15 cellular contexts compared by ENCODE assay signal in the genomic region with DNA sequence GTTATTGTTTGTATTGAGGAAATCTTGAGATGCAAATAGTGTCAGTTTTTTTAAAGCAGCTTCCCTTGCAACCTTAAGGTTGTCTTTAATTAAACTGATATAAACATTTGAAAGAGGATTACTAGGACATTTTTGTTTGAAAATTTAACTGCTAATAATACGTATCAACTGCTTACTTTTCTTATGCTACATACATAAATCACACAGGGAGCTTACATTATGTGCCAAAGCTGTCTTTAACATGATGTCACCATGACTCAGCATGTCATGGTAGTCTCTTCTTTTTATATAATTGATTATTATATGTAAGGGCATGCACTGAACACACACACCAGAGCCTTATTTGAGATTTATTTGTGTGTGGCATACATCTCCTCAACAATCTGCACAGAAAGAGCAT.
DNase-seq lines count a peak whose midpoint lies in the region; ATAC-seq, FAIRE-seq and TF ChIP-seq lines count a peak whose summit lies in the region.
"Had no signal": no experiment of that assay in that cellular context is flagged by ENCODE, and none has a peak within 500 bp of the region (broad histone marks: within the 10 kb centered on the region; RNA-seq: fewer than 3 reads in every experiment).

No MANE protein-coding gene starts in this region.

- DNase-seq in GM23248 (peak; percentile 72), NCI-H446 treated with DMSO at 0.1 percent for 48 hours (lab: John Stamatoyannopoulos, UW) (peak; percentile 19), brain microvascular endothelial cell (peak; percentile 54), kidney tubule cell (ENCODE audit: low spot score) (peak; percentile 38), sciatic nerve (ENCODE audit: low spot score) (no peak), COLO829 (ENCODE audit: low spot score) (no peak), ascending aorta (ENCODE audit: low spot score in 2 of 2) (no peak), D721Med (ENCODE audit: insufficient read length, low spot score) (no peak)
- DNase-seq: activated effector memory CD4-positive, alpha-beta T cell treated with anti-CD3 and anti-CD28 coated beads, Interleukin-2, amount 50 U/mL, for 16 hours; CD8-positive, alpha-beta T cell; heart right ventricle; pancreas; stimulated activated CD4-positive, alpha-beta T cell treated with anti-CD3 and anti-CD28 coated beads, Interleukin-1b, Interleukin-23, amount 100 ng/mL, for 48 hours had no signal

- H3K27ac ChIP-seq in GM23248 (no peak overlapping the region), brain microvascular endothelial cell (no peak overlapping the region), ascending aorta (no peak overlapping the region)
- H3K27ac ChIP-seq: heart right ventricle, pancreas had no signal

- ATAC-seq in sciatic nerve, result no peak
- ATAC-seq: CD8-positive, alpha-beta T cell; heart right ventricle; pancreas; stimulated activated memory B cell treated with anti-CD40 and anti-IgM and Interleukin-4, amounts not matched to agents 10 μg/mL and 1 μg/mL and 100 μg/mL, for 72 hours had no signal

- in situ Hi-C loops in GM23248 (cut with MboI) (no loop called here), brain microvascular endothelial cell (cut with HindIII; ENCODE audit: low pct_ligation_motif_present, low sequenced_read_pairs) (no loop called here)

- FAIRE-seq in D721Med (lab: Jason Lieb, UNC), result no peak
- FAIRE-seq: H54, pancreas had no signal

- no peaks in the 10 kb centered on the region for H3K9me3 ChIP-seq in GM23248 (ENCODE audit: low read depth)
- H3K9me3 ChIP-seq in ascending aorta, result no peaks in the 10 kb centered on the region
- H3K9me3 ChIP-seq: heart right ventricle, pancreas had no signal

- no peak for TF ChIP-seq CTCF in brain microvascular endothelial cell (IDR thresholded peaks at IDR 0.05; ENCODE audit: low read depth, low read length, missing control alignments)
- no peak for TF ChIP-seq CTCF in ascending aorta (IDR thresholded peaks at IDR 0.05)
- TF ChIP-seq CTCF in D721Med (IDR thresholded peaks at IDR 0.05; ENCODE audit: insufficient read depth, missing control alignments), result no peak

- no peak overlapping the region for H2AFZ ChIP-seq in GM23248

- WGBS in GM23248 (ENCODE audit: low coverage in 1 of 2, low lambda C conversion rate in 2 of 2, missing lambda C conversion rate in 2 of 2), 2 experiments, result 9 to 10% methylated on average over 1 of the region's 1 CpG

- no peaks in the 10 kb centered on the region for H3K36me3 ChIP-seq in GM23248 (ENCODE audit: low read depth)
- H3K36me3 ChIP-seq in brain microvascular endothelial cell (replicated peaks), result no peaks in the 10 kb centered on the region
- H3K36me3 ChIP-seq in ascending aorta, result no peaks in the 10 kb centered on the region
- H3K36me3 ChIP-seq: heart right ventricle, pancreas had no signal

- no peaks in the 10 kb centered on the region for H3K79me2 ChIP-seq in GM23248 (ENCODE audit: insufficient read depth)

- H3K27me3 ChIP-seq in GM23248 (replicated peaks; ENCODE audit: insufficient read depth) (no peaks in the 10 kb centered on the region), brain microvascular endothelial cell (replicated peaks) (no peaks in the 10 kb centered on the region), ascending aorta (no peaks in the 10 kb centered on the region)
- H3K27me3 ChIP-seq: heart right ventricle, pancreas had no signal

- H3K4me2 ChIP-seq in GM23248 (ENCODE audit: unreplicated experiment), result no peak overlapping the region

- intact Hi-C loops in sciatic nerve (cut with DNase I) (no loop called here), ascending aorta (cut with DNase I) (no loop called here)

- no peak overlapping the region for H3K9ac ChIP-seq in GM23248

- H3K4me3 ChIP-seq in GM23248 (no peak overlapping the region), brain microvascular endothelial cell (ENCODE audit: low read depth, low read length) (no peak overlapping the region), ascending aorta (no peak overlapping the region)
- H3K4me3 ChIP-seq: heart right ventricle, pancreas had no signal

- peaks cover 31% of the 10 kb centered on the region for H3K4me1 ChIP-seq in GM23248 (ENCODE audit: insufficient read depth)
- no peaks in the 10 kb centered on the region for H3K4me1 ChIP-seq in ascending aorta
- H3K4me1 ChIP-seq: heart right ventricle, pancreas had no signal

- no peaks in the 10 kb centered on the region for H3K9me2 ChIP-seq in GM23248 (ENCODE audit: insufficient read depth)

- H3F3A ChIP-seq in GM23248 (ENCODE audit: insufficient read depth), result peaks cover 7% of the 10 kb centered on the region

- H4K20me1 ChIP-seq in GM23248 (ENCODE audit: insufficient read depth), result no peaks in the 10 kb centered on the region

Comparison
In these comparisons a context has a peak if more than half of its experiments do, and no peak if none do; other contexts are left out.
1. DNase-seq: peak in GM23248 (single experiment), NCI-H446 treated with DMSO at 0.1 percent for 48 hours (single experiment), brain microvascular endothelial cell (single experiment) and kidney tubule cell (single experiment); none in sciatic nerve (single experiment), COLO829 (single experiment), ascending aorta (0 of 2) and D721Med (single experiment).